In the genomic region with DNA sequence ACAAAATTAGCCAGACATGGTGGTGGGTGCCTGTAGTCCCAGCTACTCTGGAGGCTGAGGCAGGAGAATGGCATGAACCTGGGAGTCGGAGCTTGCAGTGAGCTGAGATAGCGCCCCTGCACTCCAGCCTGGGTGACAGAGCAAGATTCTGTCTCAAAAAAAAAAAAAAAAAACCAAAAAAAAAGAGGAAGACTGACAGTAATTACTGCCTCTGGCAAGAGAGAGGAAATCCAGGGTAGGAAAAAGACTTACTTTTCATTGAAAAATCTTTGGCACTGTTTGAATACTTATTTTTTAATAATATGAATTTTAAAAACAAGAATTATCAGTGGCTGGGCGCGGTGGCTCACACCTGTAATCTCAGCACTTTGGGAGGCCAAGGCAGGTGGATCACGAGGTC, we compare ENCODE assay signal across 15 cellular contexts. TPM values are rescaled to one million over a fixed set of nuclear protein-coding genes. Genes with fewer than 3 reads are reported as not detected.
"Had no signal": no experiment of that assay in that cellular context is flagged by ENCODE, and none has a peak within 500 bp of the region (broad histone marks: within the 10 kb centered on the region; RNA-seq: fewer than 3 reads in every experiment).

No MANE protein-coding gene starts in this region.

RNA-seq across cellular contexts. Expression of a gene that starts 2.6 kb away (rescaled TPM):
- total RNA-seq: dermis microvascular lymphatic vessel endothelial cell, esophagus squamous epithelium, heart right ventricle, kidney epithelial cell, left cardiac atrium, lower leg skin, lung microvascular endothelial cell, osteocyte, psoas muscle, renal cortical epithelial cell, sigmoid colon, skeletal muscle tissue, thoracic aorta, tibial nerve had no signal
- polyA plus RNA-seq: heart right ventricle, right cardiac atrium had no signal
